ENCODE assay signal across 1 cellular context in the genomic region with DNA sequence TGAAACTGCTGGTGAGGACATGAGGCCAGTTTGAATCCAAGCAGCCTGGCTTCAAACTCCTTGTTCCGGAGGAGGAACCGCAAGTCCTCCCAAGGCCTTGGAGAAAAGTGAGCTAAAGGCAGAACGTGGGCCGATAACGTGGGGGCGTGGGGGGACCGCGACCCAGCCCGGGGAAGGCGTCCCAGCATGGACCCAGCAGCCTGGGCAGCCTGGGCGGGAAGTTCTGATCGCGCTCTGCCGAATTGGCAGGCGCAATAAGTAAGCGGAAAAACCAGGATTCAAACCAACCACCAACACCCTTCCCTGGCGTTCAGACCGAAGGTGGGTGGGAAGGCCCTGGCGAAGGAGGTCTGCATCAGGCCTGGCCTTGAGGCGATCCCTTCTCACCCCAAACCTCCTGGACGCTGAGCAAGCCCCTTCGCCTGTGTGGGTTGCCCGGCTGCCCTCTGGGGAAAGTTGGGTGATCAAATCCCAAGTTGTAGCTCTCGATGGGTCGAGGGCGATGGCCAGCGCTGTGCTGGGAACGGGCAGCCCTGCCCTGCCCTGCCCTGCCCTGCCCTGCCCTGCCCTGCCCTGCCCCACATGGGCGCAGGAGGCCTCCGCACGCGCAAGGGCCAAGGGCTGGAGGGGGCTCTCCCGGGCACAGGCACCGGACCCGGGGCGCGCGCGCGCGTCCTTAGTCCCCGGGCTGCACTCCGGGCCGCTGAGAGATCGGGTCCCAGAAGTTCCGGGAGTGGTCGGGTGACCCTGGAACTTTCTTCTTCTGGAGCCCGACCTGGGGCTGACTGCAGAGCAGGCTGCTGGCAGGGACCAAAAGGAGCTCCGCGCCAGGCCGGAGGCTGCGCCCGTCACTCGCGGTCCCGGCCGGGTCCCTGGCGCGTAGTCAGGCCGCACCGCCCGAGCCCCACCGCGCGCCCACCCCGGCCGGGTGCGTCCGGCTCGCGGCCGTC.
TF ChIP-seq lines count a peak whose summit lies in the region.

No MANE protein-coding gene starts in this region.

TF ChIP-seq in HepG2, 621 proteins besides CTCF, POLR2A, EP300 and RAD21 (continued from another document and continues in another):
- TF ChIP-seq, protein P1, sequence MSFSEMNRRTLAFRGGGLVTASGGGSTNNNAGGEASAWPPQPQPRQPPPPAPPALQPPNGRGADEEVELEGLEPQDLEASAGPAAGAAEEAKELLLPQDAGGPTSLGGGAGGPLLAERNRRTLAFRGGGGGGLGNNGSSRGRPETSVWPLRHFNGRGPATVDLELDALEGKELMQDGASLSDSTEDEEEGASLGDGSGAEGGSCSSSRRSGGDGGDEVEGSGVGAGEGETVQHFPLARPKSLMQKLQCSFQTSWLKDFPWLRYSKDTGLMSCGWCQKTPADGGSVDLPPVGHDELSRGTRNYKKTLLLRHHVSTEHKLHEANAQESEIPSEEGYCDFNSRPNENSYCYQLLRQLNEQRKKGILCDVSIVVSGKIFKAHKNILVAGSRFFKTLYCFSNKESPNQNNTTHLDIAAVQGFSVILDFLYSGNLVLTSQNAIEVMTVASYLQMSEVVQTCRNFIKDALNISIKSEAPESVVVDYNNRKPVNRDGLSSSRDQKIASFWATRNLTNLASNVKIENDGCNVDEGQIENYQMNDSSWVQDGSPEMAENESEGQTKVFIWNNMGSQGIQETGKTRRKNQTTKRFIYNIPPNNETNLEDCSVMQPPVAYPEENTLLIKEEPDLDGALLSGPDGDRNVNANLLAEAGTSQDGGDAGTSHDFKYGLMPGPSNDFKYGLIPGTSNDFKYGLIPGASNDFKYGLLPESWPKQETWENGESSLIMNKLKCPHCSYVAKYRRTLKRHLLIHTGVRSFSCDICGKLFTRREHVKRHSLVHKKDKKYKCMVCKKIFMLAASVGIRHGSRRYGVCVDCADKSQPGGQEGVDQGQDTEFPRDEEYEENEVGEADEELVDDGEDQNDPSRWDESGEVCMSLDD (CRISPR knock-in tag; IDR thresholded peaks at IDR 0.05; ENCODE audit: borderline replicate concordance): 0 out of 2 replicates have a peak, but pooled peaks have one; percentile 8
- TF ChIP-seq PCBP1 (IDR thresholded peaks at IDR 0.05; ENCODE audit: borderline replicate concordance, low read depth, low read length) (0 out of 2 replicates have a peak, but pooled peaks have one; percentile 50), ZNF224 (CRISPR knock-in tag; IDR thresholded peaks at IDR 0.05) (peak; percentile 38), TCF7 (IDR thresholded peaks at IDR 0.05; ENCODE audit: low read depth) (no peak), ZNF605 (CRISPR knock-in tag; IDR thresholded peaks at IDR 0.05) (peak; percentile 84; the same call in 1 of the 2 replicates), ZNF598 (CRISPR knock-in tag; IDR thresholded peaks at IDR 0.05; ENCODE audit: borderline replicate concordance) (peak; percentile 65; the same call in 1 of the 2 replicates), TARDBP (CRISPR knock-in tag; IDR thresholded peaks at IDR 0.05) (peak; percentile 74), NFKB2 (CRISPR knock-in tag; IDR thresholded peaks at IDR 0.05; ENCODE audit: borderline replicate concordance) (0 out of 2 replicates have a peak, but pooled peaks have one; percentile 12), SMC3 (IDR thresholded peaks at IDR 0.05; ENCODE audit: low read length) (no peak), GPN1 (CRISPR knock-in tag; IDR thresholded peaks at IDR 0.05; ENCODE audit: borderline replicate concordance) (no peak), AGO2 (optimal IDR thresholded peaks at IDR 0.05; ENCODE audit: low read depth, low read length) (peak; percentile 10), ARID2 (CRISPR knock-in tag; IDR thresholded peaks at IDR 0.05; ENCODE audit: borderline replicate concordance) (peak; percentile 41; the same call in 1 of the 2 replicates), ZNF30 (CRISPR knock-in tag; IDR thresholded peaks at IDR 0.05) (0 out of 2 replicates have a peak, but pooled peaks have one; percentile 28), ZFYVE20 (CRISPR knock-in tag; IDR thresholded peaks at IDR 0.05; ENCODE audit: borderline replicate concordance, low read depth) (0 out of 2 replicates have a peak, but pooled peaks have one; percentile 38), DMAP1 (CRISPR knock-in tag; IDR thresholded peaks at IDR 0.05) (no peak), RXRA (CRISPR knock-in tag; IDR thresholded peaks at IDR 0.05) (peak; percentile 61; the same call in 1 of the 2 replicates), TCF7L2 (IDR thresholded peaks at IDR 0.05; ENCODE audit: low read depth, low read length) (no peak), ZSCAN21 (CRISPR knock-in tag; IDR thresholded peaks at IDR 0.05; ENCODE audit: borderline replicate concordance) (0 out of 2 replicates have a peak, but pooled peaks have one; percentile 14), ZBTB40 (IDR thresholded peaks at IDR 0.05) (no peak), ZBTB40 (CRISPR knock-in tag; IDR thresholded peaks at IDR 0.05) (peak; percentile 39; the same call in 1 of the 2 replicates)
- TF ChIP-seq, protein P2, sequence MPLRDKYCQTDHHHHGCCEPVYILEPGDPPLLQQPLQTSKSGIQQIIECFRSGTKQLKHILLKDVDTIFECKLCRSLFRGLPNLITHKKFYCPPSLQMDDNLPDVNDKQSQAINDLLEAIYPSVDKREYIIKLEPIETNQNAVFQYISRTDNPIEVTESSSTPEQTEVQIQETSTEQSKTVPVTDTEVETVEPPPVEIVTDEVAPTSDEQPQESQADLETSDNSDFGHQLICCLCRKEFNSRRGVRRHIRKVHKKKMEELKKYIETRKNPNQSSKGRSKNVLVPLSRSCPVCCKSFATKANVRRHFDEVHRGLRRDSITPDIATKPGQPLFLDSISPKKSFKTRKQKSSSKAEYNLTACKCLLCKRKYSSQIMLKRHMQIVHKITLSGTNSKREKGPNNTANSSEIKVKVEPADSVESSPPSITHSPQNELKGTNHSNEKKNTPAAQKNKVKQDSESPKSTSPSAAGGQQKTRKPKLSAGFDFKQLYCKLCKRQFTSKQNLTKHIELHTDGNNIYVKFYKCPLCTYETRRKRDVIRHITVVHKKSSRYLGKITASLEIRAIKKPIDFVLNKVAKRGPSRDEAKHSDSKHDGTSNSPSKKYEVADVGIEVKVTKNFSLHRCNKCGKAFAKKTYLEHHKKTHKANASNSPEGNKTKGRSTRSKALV (CRISPR knock-in tag; IDR thresholded peaks at IDR 0.05): peak; percentile 96
- TF ChIP-seq, protein P3, sequence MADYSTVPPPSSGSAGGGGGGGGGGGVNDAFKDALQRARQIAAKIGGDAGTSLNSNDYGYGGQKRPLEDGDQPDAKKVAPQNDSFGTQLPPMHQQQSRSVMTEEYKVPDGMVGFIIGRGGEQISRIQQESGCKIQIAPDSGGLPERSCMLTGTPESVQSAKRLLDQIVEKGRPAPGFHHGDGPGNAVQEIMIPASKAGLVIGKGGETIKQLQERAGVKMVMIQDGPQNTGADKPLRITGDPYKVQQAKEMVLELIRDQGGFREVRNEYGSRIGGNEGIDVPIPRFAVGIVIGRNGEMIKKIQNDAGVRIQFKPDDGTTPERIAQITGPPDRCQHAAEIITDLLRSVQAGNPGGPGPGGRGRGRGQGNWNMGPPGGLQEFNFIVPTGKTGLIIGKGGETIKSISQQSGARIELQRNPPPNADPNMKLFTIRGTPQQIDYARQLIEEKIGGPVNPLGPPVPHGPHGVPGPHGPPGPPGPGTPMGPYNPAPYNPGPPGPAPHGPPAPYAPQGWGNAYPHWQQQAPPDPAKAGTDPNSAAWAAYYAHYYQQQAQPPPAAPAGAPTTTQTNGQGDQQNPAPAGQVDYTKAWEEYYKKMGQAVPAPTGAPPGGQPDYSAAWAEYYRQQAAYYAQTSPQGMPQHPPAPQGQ (CRISPR knock-in tag; IDR thresholded peaks at IDR 0.05; ENCODE audit: borderline replicate concordance): no peak
- TF ChIP-seq, protein P4, sequence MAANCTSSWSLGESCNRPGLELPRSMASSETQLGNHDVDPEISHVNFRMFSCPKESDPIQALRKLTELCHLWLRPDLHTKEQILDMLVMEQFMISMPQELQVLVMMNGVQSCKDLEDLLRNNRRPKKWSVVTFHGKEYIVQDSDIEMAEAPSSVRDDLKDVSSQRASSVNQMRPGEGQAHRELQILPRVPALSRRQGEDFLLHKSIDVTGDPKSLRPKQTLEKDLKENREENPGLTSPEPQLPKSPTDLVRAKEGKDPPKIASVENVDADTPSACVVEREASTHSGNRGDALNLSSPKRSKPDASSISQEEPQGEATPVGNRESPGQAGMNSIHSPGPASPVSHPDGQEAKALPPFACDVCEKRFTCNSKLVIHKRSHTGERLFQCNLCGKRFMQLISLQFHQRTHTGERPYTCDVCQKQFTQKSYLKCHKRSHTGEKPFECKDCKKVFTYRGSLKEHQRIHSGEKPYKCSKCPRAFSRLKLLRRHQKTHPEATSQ (CRISPR knock-in tag; IDR thresholded peaks at IDR 0.05; ENCODE audit: borderline replicate concordance): peak; percentile 42; the same call in 1 of the 2 replicates
- TF ChIP-seq, protein P5, sequence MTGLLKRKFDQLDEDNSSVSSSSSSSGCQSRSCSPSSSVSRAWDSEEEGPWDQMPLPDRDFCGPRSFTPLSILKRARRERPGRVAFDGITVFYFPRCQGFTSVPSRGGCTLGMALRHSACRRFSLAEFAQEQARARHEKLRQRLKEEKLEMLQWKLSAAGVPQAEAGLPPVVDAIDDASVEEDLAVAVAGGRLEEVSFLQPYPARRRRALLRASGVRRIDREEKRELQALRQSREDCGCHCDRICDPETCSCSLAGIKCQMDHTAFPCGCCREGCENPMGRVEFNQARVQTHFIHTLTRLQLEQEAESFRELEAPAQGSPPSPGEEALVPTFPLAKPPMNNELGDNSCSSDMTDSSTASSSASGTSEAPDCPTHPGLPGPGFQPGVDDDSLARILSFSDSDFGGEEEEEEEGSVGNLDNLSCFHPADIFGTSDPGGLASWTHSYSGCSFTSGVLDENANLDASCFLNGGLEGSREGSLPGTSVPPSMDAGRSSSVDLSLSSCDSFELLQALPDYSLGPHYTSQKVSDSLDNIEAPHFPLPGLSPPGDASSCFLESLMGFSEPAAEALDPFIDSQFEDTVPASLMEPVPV (CRISPR knock-in tag; IDR thresholded peaks at IDR 0.05): 0 out of 2 replicates have a peak, but pooled peaks have one; percentile 75
